In genomic region chr7:43152696-43153095, GRCh38 we compare ENCODE assay signal across 36 cellular contexts. TPM values are rescaled to one million over a fixed set of nuclear protein-coding genes. Genes with fewer than 3 reads are reported as not detected.
"Had no signal": no experiment of that assay in that cellular context is flagged by ENCODE, and none has a peak within 500 bp of the region (broad histone marks: within the 10 kb centered on the region; RNA-seq: fewer than 3 reads in every experiment).

No MANE protein-coding gene starts in this region.

- H3K9me3 Mint-ChIP-seq: activated CD4-positive, alpha-beta memory T cell treated with anti-CD3 and anti-CD28 coated beads, Interleukin-2, amount 10 ng/mL, durations not matched to agents 7 days and 5 days; activated CD4-positive, alpha-beta T cell treated with anti-CD3 and anti-CD28 coated beads, Interleukin-2, amount 10 ng/mL, durations not matched to agents 7 days and 5 days; activated naive CD4-positive, alpha-beta T cell treated with anti-CD3 and anti-CD28 coated beads, Interleukin-2, amount 10 ng/mL, durations not matched to agents 7 days and 5 days; activated naive CD4-positive, alpha-beta T cell treated with anti-CD3 and anti-CD28 coated beads, Interleukin-2, amount 50 U/mL, for 24 hours; activated naive CD8-positive, alpha-beta T cell treated with anti-CD3 and anti-CD28 coated beads, Interleukin-2, amount 10 ng/mL, durations not matched to agents 7 days and 5 days; activated naive CD8-positive, alpha-beta T cell treated with anti-CD3 and anti-CD28 coated beads, Interleukin-2, amount 50 U/mL, for 24 hours; activated T-cell treated with anti-CD3 and anti-CD28 coated beads, Interleukin-2, amount 50 U/mL, for 24 hours; activated T-helper 2 cell treated with anti-CD3 and anti-CD28 coated beads, Interferon-gamma antibody, Interleukin-2, Interleukin-4, amounts not matched to agents 10 μg/mL and 5 μg/mL and 100 μg/mL, durations not matched to agents 14 hours and 24 hours and 36 hours; central memory CD8-positive, alpha-beta T cell; T-helper 1 cell treated with Interleukin-12 subunit alpha and Interleukin-12 subunit beta and Interleukin-4 antibody, amounts not matched to agents 30 μg/mL and 1 μg/mL, for 36 hours; T-helper 2 cell treated with Interferon-gamma antibody and Interleukin-4, amounts not matched to agents 5 μg/mL and 100 μg/mL, for 36 hours had no signal

- H3K4me1 ChIP-seq: ascending aorta had no signal

- DNase-seq: activated B cell treated with CpG ODN at 0.5 μM for 24 hours; activated CD4-positive, alpha-beta memory T cell treated with anti-CD3 and anti-CD28 coated beads, Interleukin-2, amount 10 ng/mL, durations not matched to agents 7 days and 5 days; activated CD4-positive, alpha-beta T cell treated with anti-CD3 and anti-CD28 coated beads for 1 hour; activated CD4-positive, alpha-beta T cell treated with anti-CD3 and anti-CD28 coated beads for 36 hours; activated CD4-positive, alpha-beta T cell treated with anti-CD3 and anti-CD28 coated beads for 48 hours; activated CD4-positive, alpha-beta T cell treated with anti-CD3 and anti-CD28 coated beads, Interleukin-2, amount 10 ng/mL, durations not matched to agents 7 days and 5 days; activated CD4-positive, alpha-beta T cell treated with anti-CD3 and anti-CD28 coated beads, Interleukin-2, amount 50 U/mL, for 48 hours; activated CD8-positive, alpha-beta memory T cell treated with anti-CD3 and anti-CD28 coated beads for 24 hours; activated CD8-positive, alpha-beta memory T cell treated with anti-CD3 and anti-CD28 coated beads, Interleukin-2, amount 10 ng/mL, durations not matched to agents 7 days and 5 days; activated CD8-positive, alpha-beta memory T cell treated with anti-CD3 and anti-CD28 coated beads, Interleukin-2, amount 50 U/mL, for 48 hours; activated CD8-positive, alpha-beta T cell treated with anti-CD3 and anti-CD28 coated beads, Interleukin-2, amount 10 ng/mL, durations not matched to agents 7 days and 5 days; activated effector memory CD4-positive, alpha-beta T cell treated with Interleukin-2 at 50 U/mL for 16 hours; activated gamma-delta T cell; activated naive CD4-positive, alpha-beta T cell treated with anti-CD3 and anti-CD28 coated beads, Interleukin-2, amount 10 ng/mL, durations not matched to agents 7 days and 5 days; activated naive CD4-positive, alpha-beta T cell treated with Interleukin-2 at 50 U/mL for 16 hours; activated naive CD8-positive, alpha-beta T cell treated with anti-CD3 and anti-CD28 coated beads, Interleukin-2, amount 10 ng/mL, durations not matched to agents 7 days and 5 days; activated naive CD8-positive, alpha-beta T cell treated with anti-CD3 and anti-CD28 coated beads, Interleukin-2, amount 50 U/mL, for 24 hours; activated T-cell treated with anti-CD3 and anti-CD28 coated beads, Interleukin-2, amount 50 U/mL, for 24 hours; activated T-cell treated with anti-CD3 and anti-CD28 coated beads, Interleukin-2, amount 50 U/mL, for 48 hours; amygdala; anterior cingulate cortex; caudate nucleus; cerebellar nuclear complex; T-helper 2 cell; T-helper 9 cell had no signal

- H3K36me3 Mint-ChIP-seq: activated CD8-positive, alpha-beta memory T cell treated with anti-CD3 and anti-CD28 coated beads, Interleukin-2, amount 10 ng/mL, durations not matched to agents 7 days and 5 days; activated naive CD4-positive, alpha-beta T cell treated with anti-CD3 and anti-CD28 coated beads, Interleukin-2, amount 10 ng/mL, durations not matched to agents 7 days and 5 days; activated naive CD4-positive, alpha-beta T cell treated with anti-CD3 and anti-CD28 coated beads, Interleukin-2, amount 50 U/mL, for 24 hours; activated naive CD8-positive, alpha-beta T cell; activated naive CD8-positive, alpha-beta T cell treated with anti-CD3 and anti-CD28 coated beads, Interleukin-2, amount 10 ng/mL, durations not matched to agents 7 days and 5 days had no signal

- H3K27ac ChIP-seq: ascending aorta, cardiac muscle cell, VCaP had no signal

- H3K27me3 ChIP-seq: ascending aorta, cardiac muscle cell had no signal

- H3K4me3 Mint-ChIP-seq: activated B cell treated with CpG ODN at 0.5 μM for 24 hours; activated CD4-positive, alpha-beta memory T cell treated with anti-CD3 and anti-CD28 coated beads, Interleukin-2, amount 10 ng/mL, durations not matched to agents 7 days and 5 days; activated CD4-positive, alpha-beta T cell treated with anti-CD3 and anti-CD28 coated beads for 36 hours; activated CD4-positive, alpha-beta T cell treated with anti-CD3 and anti-CD28 coated beads, Interleukin-2, amount 10 ng/mL, durations not matched to agents 7 days and 5 days; activated CD8-positive, alpha-beta memory T cell treated with anti-CD3 and anti-CD28 coated beads, Interleukin-2, amount 10 ng/mL, durations not matched to agents 7 days and 5 days; activated CD8-positive, alpha-beta T cell treated with anti-CD3 and anti-CD28 coated beads, Interleukin-2, amount 10 ng/mL, durations not matched to agents 7 days and 5 days; activated naive CD4-positive, alpha-beta T cell treated with anti-CD3 and anti-CD28 coated beads, Interleukin-2, amount 10 ng/mL, durations not matched to agents 7 days and 5 days; activated naive CD4-positive, alpha-beta T cell treated with anti-CD3 and anti-CD28 coated beads, Interleukin-2, amount 50 U/mL, for 24 hours; activated naive CD8-positive, alpha-beta T cell; activated naive CD8-positive, alpha-beta T cell treated with anti-CD3 and anti-CD28 coated beads, Interleukin-2, amount 10 ng/mL, durations not matched to agents 7 days and 5 days; activated naive CD8-positive, alpha-beta T cell treated with anti-CD3 and anti-CD28 coated beads, Interleukin-2, amount 50 U/mL, for 24 hours; activated T-cell treated with anti-CD3 and anti-CD28 coated beads, Interleukin-2, amount 50 U/mL, for 24 hours; brain; central memory CD8-positive, alpha-beta T cell; T-helper 1 cell treated with Interleukin-12 subunit alpha and Interleukin-12 subunit beta and Interleukin-4 antibody, amounts not matched to agents 30 μg/mL and 1 μg/mL, for 36 hours; T-helper 2 cell treated with Interferon-gamma antibody and Interleukin-4, amounts not matched to agents 5 μg/mL and 100 μg/mL, for 36 hours had no signal

- H3K36me3 ChIP-seq: ascending aorta, cardiac muscle cell had no signal

- H3K27ac Mint-ChIP-seq: activated B cell treated with CpG ODN at 0.5 μM for 24 hours; activated CD4-positive, alpha-beta memory T cell treated with anti-CD3 and anti-CD28 coated beads, Interleukin-2, amount 10 ng/mL, durations not matched to agents 7 days and 5 days; activated CD4-positive, alpha-beta T cell treated with anti-CD3 and anti-CD28 coated beads for 36 hours; activated CD4-positive, alpha-beta T cell treated with anti-CD3 and anti-CD28 coated beads, Interleukin-2, amount 10 ng/mL, durations not matched to agents 7 days and 5 days; activated CD8-positive, alpha-beta memory T cell treated with anti-CD3 and anti-CD28 coated beads, Interleukin-2, amount 10 ng/mL, durations not matched to agents 7 days and 5 days; activated CD8-positive, alpha-beta T cell treated with anti-CD3 and anti-CD28 coated beads, Interleukin-2, amount 10 ng/mL, durations not matched to agents 7 days and 5 days; activated naive CD4-positive, alpha-beta T cell treated with anti-CD3 and anti-CD28 coated beads, Interleukin-2, amount 10 ng/mL, durations not matched to agents 7 days and 5 days; activated naive CD4-positive, alpha-beta T cell treated with anti-CD3 and anti-CD28 coated beads, Interleukin-2, amount 50 U/mL, for 24 hours; activated naive CD8-positive, alpha-beta T cell; activated naive CD8-positive, alpha-beta T cell treated with anti-CD3 and anti-CD28 coated beads, Interleukin-2, amount 10 ng/mL, durations not matched to agents 7 days and 5 days; activated naive CD8-positive, alpha-beta T cell treated with anti-CD3 and anti-CD28 coated beads, Interleukin-2, amount 50 U/mL, for 24 hours; activated T-cell treated with anti-CD3 and anti-CD28 coated beads, Interleukin-2, amount 50 U/mL, for 24 hours; activated T-helper 2 cell treated with anti-CD3 and anti-CD28 coated beads, Interferon-gamma antibody, Interleukin-2, Interleukin-4, amounts not matched to agents 10 μg/mL and 5 μg/mL and 100 μg/mL, durations not matched to agents 14 hours and 24 hours and 36 hours; brain; T-helper 1 cell treated with Interleukin-12 subunit alpha and Interleukin-12 subunit beta and Interleukin-4 antibody, amounts not matched to agents 30 μg/mL and 1 μg/mL, for 36 hours; T-helper 2 cell treated with Interferon-gamma antibody and Interleukin-4, amounts not matched to agents 5 μg/mL and 100 μg/mL, for 36 hours had no signal

- ATAC-seq: activated CD4-positive, alpha-beta T cell treated with anti-CD3 and anti-CD28 coated beads for 36 hours; activated CD4-positive, CD25-positive, alpha-beta regulatory T cell treated with anti-CD3 and anti-CD28 coated beads, Interleukin-2, amount 50 U/mL, for 24 hours; activated CD8-positive, alpha-beta memory T cell treated with anti-CD3 and anti-CD28 coated beads, Interleukin-2, amount 10 ng/mL, durations not matched to agents 7 days and 5 days; activated CD8-positive, alpha-beta T cell treated with anti-CD3 and anti-CD28 coated beads, Interleukin-2, amount 10 ng/mL, durations not matched to agents 7 days and 5 days; activated naive CD8-positive, alpha-beta T cell treated with anti-CD3 and anti-CD28 coated beads, Interleukin-2, amount 50 U/mL, for 24 hours had no signal

- H3K4me3 ChIP-seq: ascending aorta, cardiac muscle cell had no signal

- H3K27me3 Mint-ChIP-seq: activated naive CD8-positive, alpha-beta T cell; brain had no signal

- H3K4me1 Mint-ChIP-seq: activated B cell treated with CpG ODN at 0.5 μM for 24 hours; activated CD4-positive, alpha-beta memory T cell treated with anti-CD3 and anti-CD28 coated beads, Interleukin-2, amount 10 ng/mL, durations not matched to agents 7 days and 5 days; activated CD4-positive, alpha-beta T cell treated with anti-CD3 and anti-CD28 coated beads for 36 hours; activated CD4-positive, alpha-beta T cell treated with anti-CD3 and anti-CD28 coated beads, Interleukin-2, amount 10 ng/mL, durations not matched to agents 7 days and 5 days; activated CD8-positive, alpha-beta memory T cell treated with anti-CD3 and anti-CD28 coated beads, Interleukin-2, amount 10 ng/mL, durations not matched to agents 7 days and 5 days; activated naive CD4-positive, alpha-beta T cell treated with anti-CD3 and anti-CD28 coated beads, Interleukin-2, amount 10 ng/mL, durations not matched to agents 7 days and 5 days; activated naive CD4-positive, alpha-beta T cell treated with anti-CD3 and anti-CD28 coated beads, Interleukin-2, amount 50 U/mL, for 24 hours; activated naive CD8-positive, alpha-beta T cell treated with anti-CD3 and anti-CD28 coated beads, Interleukin-2, amount 10 ng/mL, durations not matched to agents 7 days and 5 days; activated naive CD8-positive, alpha-beta T cell treated with anti-CD3 and anti-CD28 coated beads, Interleukin-2, amount 50 U/mL, for 24 hours; brain; central memory CD8-positive, alpha-beta T cell had no signal

- H3K9me3 ChIP-seq: ascending aorta had no signal

RNA-seq across cellular contexts. Expression of gene HECW1, which starts 40.2 kb away (rescaled TPM):
- total RNA-seq: activated B cell treated with CpG ODN at 0.5 μM for 24 hours; activated CD4-positive, alpha-beta memory T cell treated with anti-CD3 and anti-CD28 coated beads, Interleukin-2, amount 10 ng/mL, durations not matched to agents 7 days and 5 days; activated CD4-positive, alpha-beta T cell treated with anti-CD3 and anti-CD28 coated beads for 36 hours; activated CD4-positive, alpha-beta T cell treated with anti-CD3 and anti-CD28 coated beads, Interleukin-2, amount 10 ng/mL, durations not matched to agents 7 days and 5 days; activated CD8-positive, alpha-beta memory T cell treated with anti-CD3 and anti-CD28 coated beads, Interleukin-2, amount 10 ng/mL, durations not matched to agents 7 days and 5 days; activated CD8-positive, alpha-beta T cell treated with anti-CD3 and anti-CD28 coated beads, Interleukin-2, amount 10 ng/mL, durations not matched to agents 7 days and 5 days; activated naive CD8-positive, alpha-beta T cell treated with anti-CD3 and anti-CD28 coated beads, Interleukin-2, amount 10 ng/mL, durations not matched to agents 7 days and 5 days; activated T-helper 2 cell treated with anti-CD3 and anti-CD28 coated beads, Interferon-gamma antibody, Interleukin-2, Interleukin-4, amounts not matched to agents 10 μg/mL and 5 μg/mL and 100 μg/mL, durations not matched to agents 14 hours and 24 hours and 36 hours; ascending aorta had no signal
